ENCODE assay signal across 29 cellular contexts in genomic region chr14:45258805-45259204, GRCh38.
"Had no signal": no experiment of that assay in that cellular context is flagged by ENCODE, and none has a peak within 500 bp of the region (broad histone marks: within the 10 kb centered on the region; RNA-seq: fewer than 3 reads in every experiment).

No MANE protein-coding gene starts in this region.

- H3K4me1 Mint-ChIP-seq: stimulated activated effector memory CD8-positive, alpha-beta T cell treated with anti-CD3 and anti-CD28 coated beads, Interleukin-12 subunit alpha, Interleukin-12 subunit beta, amount 100 ng/mL, for 72 hours; stimulated activated memory B cell treated with anti-CD40 and anti-IgM and Interleukin-4, amounts not matched to agents 10 μg/mL and 1 μg/mL and 100 μg/mL, for 72 hours; stimulated activated naive B cell treated with anti-CD40 and anti-IgM and Interleukin-4, amounts not matched to agents 10 μg/mL and 1 μg/mL and 100 μg/mL, for 72 hours; stimulated activated naive CD8-positive, alpha-beta T cell treated with anti-CD3 and anti-CD28 coated beads, Interleukin-15, amount 100 ng/mL, for 72 hours had no signal

- H3K4me3 Mint-ChIP-seq: stimulated activated effector memory CD8-positive, alpha-beta T cell treated with anti-CD3 and anti-CD28 coated beads, Interleukin-12 subunit alpha, Interleukin-12 subunit beta, amount 100 ng/mL, for 72 hours; stimulated activated memory B cell treated with anti-CD40 and anti-IgM and Interleukin-4, amounts not matched to agents 10 μg/mL and 1 μg/mL and 100 μg/mL, for 72 hours; stimulated activated naive B cell treated with anti-CD40 and anti-IgM and Interleukin-4, amounts not matched to agents 10 μg/mL and 1 μg/mL and 100 μg/mL, for 72 hours; stimulated activated naive CD8-positive, alpha-beta T cell treated with anti-CD3 and anti-CD28 coated beads, Interleukin-15, amount 100 ng/mL, for 72 hours; stimulated activated naive CD8-positive, alpha-beta T cell treated with anti-CD3 and anti-CD28 coated beads, Interleukin-15, Interleukin-2, amounts not matched to agents 100 ng/mL and 50 ng/mL, for 24 hours; type B pancreatic cell had no signal

- H3K27me3 ChIP-seq: stomach, suprapubic skin, testis, thyroid gland, tibial artery, tibial nerve, transverse colon, upper lobe of left lung, upper lobe of right lung, uterus, vagina had no signal

- H3K27ac Mint-ChIP-seq: stimulated activated effector memory CD8-positive, alpha-beta T cell treated with anti-CD3 and anti-CD28 coated beads, Interleukin-12 subunit alpha, Interleukin-12 subunit beta, amount 100 ng/mL, for 72 hours; stimulated activated memory B cell treated with anti-CD40 and anti-IgM and Interleukin-4, amounts not matched to agents 10 μg/mL and 1 μg/mL and 100 μg/mL, for 72 hours; stimulated activated naive B cell treated with anti-CD40 and anti-IgM and Interleukin-4, amounts not matched to agents 10 μg/mL and 1 μg/mL and 100 μg/mL, for 72 hours; stimulated activated naive CD8-positive, alpha-beta T cell treated with anti-CD3 and anti-CD28 coated beads, Interleukin-15, amount 100 ng/mL, for 72 hours; stimulated activated naive CD8-positive, alpha-beta T cell treated with anti-CD3 and anti-CD28 coated beads, Interleukin-15, Interleukin-2, amounts not matched to agents 100 ng/mL and 50 ng/mL, for 24 hours; type B pancreatic cell had no signal

- H3K27me3 Mint-ChIP-seq: stimulated activated memory B cell treated with anti-CD40 and anti-IgM and Interleukin-4, amounts not matched to agents 10 μg/mL and 1 μg/mL and 100 μg/mL, for 72 hours; stimulated activated naive CD8-positive, alpha-beta T cell treated with anti-CD3 and anti-CD28 coated beads, Interleukin-15, amount 100 ng/mL, for 72 hours; stimulated activated naive CD8-positive, alpha-beta T cell treated with anti-CD3 and anti-CD28 coated beads, Interleukin-15, Interleukin-2, amounts not matched to agents 100 ng/mL and 50 ng/mL, for 24 hours had no signal

- H3K4me3 ChIP-seq: stomach, suprapubic skin, testis, thoracic aorta, thyroid gland, tibial artery, tibial nerve, transverse colon, upper lobe of left lung, upper lobe of right lung, uterus, vagina had no signal

- FAIRE-seq: urothelium cell line had no signal

- H3K4me1 ChIP-seq: testis, transverse colon, uterus had no signal

- H3K36me3 Mint-ChIP-seq: stimulated activated effector memory CD8-positive, alpha-beta T cell treated with anti-CD3 and anti-CD28 coated beads, Interleukin-12 subunit alpha, Interleukin-12 subunit beta, amount 100 ng/mL, for 72 hours; stimulated activated memory B cell treated with anti-CD40 and anti-IgM and Interleukin-4, amounts not matched to agents 10 μg/mL and 1 μg/mL and 100 μg/mL, for 72 hours; type B pancreatic cell had no signal

- H3K36me3 ChIP-seq: stomach, suprapubic skin, thoracic aorta, thyroid gland, tibial artery, tibial nerve, transverse colon, upper lobe of left lung, upper lobe of right lung, uterus, vagina had no signal

- H3K27ac ChIP-seq: stomach, suprapubic skin, testis, thoracic aorta, thyroid gland, tibial artery, tibial nerve, transverse colon, upper lobe of left lung, upper lobe of right lung, uterus, vagina had no signal

- ATAC-seq: stimulated activated effector memory CD8-positive, alpha-beta T cell treated with anti-CD3 and anti-CD28 coated beads, Interleukin-12 subunit alpha, Interleukin-12 subunit beta, amount 100 ng/mL, for 72 hours; stimulated activated memory B cell treated with anti-CD40 and anti-IgM and Interleukin-4, amounts not matched to agents 10 μg/mL and 1 μg/mL and 100 μg/mL, for 72 hours; stimulated activated naive B cell treated with anti-CD40 and anti-IgM and Interleukin-4, amounts not matched to agents 10 μg/mL and 1 μg/mL and 100 μg/mL, for 72 hours; stimulated activated naive CD8-positive, alpha-beta T cell treated with anti-CD3 and anti-CD28 coated beads, Interleukin-15, amount 100 ng/mL, for 72 hours; stimulated activated naive CD8-positive, alpha-beta T cell treated with anti-CD3 and anti-CD28 coated beads, Interleukin-15, Interleukin-2, amounts not matched to agents 100 U/mL and 50 U/mL, for 24 hours; upper lobe of right lung had no signal

- DNase-seq: stimulated activated CD4-positive, alpha-beta T cell treated with anti-CD3 and anti-CD28 coated beads, Interleukin-2, amount 100 ng/mL, for 48 hours; stimulated activated CD4-positive, alpha-beta T cell treated with anti-CD3 and anti-CD28 coated beads, Interleukin-4, amount 100 ng/mL, for 1 hour; stimulated activated CD4-positive, alpha-beta T cell treated with anti-CD3 and anti-CD28 coated beads, Interleukin-4, amount 100 ng/mL, for 24 hours; stimulated activated CD4-positive, alpha-beta T cell treated with anti-CD3 and anti-CD28 coated beads, Interleukin-4, amount 100 ng/mL, for 4 hours; stimulated activated CD8-positive, alpha-beta memory T cell treated with anti-CD3 and anti-CD28 coated beads, Interleukin-4, amount 100 ng/mL, for 48 hours; stimulated activated naive B cell treated with anti-CD40 and anti-IgM and Interleukin-4, amounts not matched to agents 10 μg/mL and 1 μg/mL and 100 μg/mL, for 72 hours; stimulated activated naive CD4-positive, alpha-beta T cell; stimulated activated naive CD4-positive, alpha-beta T cell treated with Interleukin-2 at 50 U/mL for 16 hours; stimulated activated naive CD8-positive, alpha-beta T cell treated with anti-CD3 and anti-CD28 coated beads, Interleukin-15, amount 100 ng/mL, for 72 hours; stimulated activated naive CD8-positive, alpha-beta T cell treated with anti-CD3 and anti-CD28 coated beads, Interleukin-15, Interleukin-2, amounts not matched to agents 100 U/mL and 50 U/mL, for 24 hours; stomach; substantia nigra; testis; thyroid gland; tibial artery; transverse colon; trophoblast cell; upper lobe of left lung; upper lobe of right lung; uterus had no signal

- H3K9me3 ChIP-seq: testis, thyroid gland had no signal
